9 cellular contexts compared by ENCODE assay signal in genomic region chr7:22435105-22435504, GRCh38.
DNase-seq lines count a peak whose midpoint lies in the region; ATAC-seq and TF ChIP-seq lines count a peak whose summit lies in the region.
"Had no signal": no experiment of that assay in that cellular context is flagged by ENCODE, and none has a peak within 500 bp of the region (broad histone marks: within the 10 kb centered on the region; RNA-seq: fewer than 3 reads in every experiment).

No MANE protein-coding gene starts in this region.

- H3K9me3 Mint-ChIP-seq in natural killer cell (no peaks in the 10 kb centered on the region), progenitor cell of endocrine pancreas (ENCODE audit: low read depth) (peaks cover 7% of the 10 kb centered on the region)

- H3K36me3 Mint-ChIP-seq in natural killer cell (no peaks in the 10 kb centered on the region), progenitor cell of endocrine pancreas (ENCODE audit: insufficient read depth) (no peaks in the 10 kb centered on the region)

- DNase-seq in foreskin keratinocyte = no peak
- no peak for DNase-seq in natural killer cell
- no peak for DNase-seq in progenitor cell of endocrine pancreas (ENCODE audit: low spot score, unreplicated experiment)
- no peak for DNase-seq in occipital lobe (lab: John Stamatoyannopoulos, UW)
- DNase-seq: islet precursor cell, psoas muscle had no signal

- peaks cover 33% of the 10 kb centered on the region for H3K4me1 ChIP-seq in foreskin keratinocyte
- H3K4me1 ChIP-seq: psoas muscle had no signal

- peak overlapping the region; percentile 89 for H3K27ac ChIP-seq in foreskin keratinocyte
- H3K27ac ChIP-seq: psoas muscle had no signal

- H3K27ac Mint-ChIP-seq in natural killer cell (no peak overlapping the region), progenitor cell of endocrine pancreas (no peak overlapping the region)

- TF ChIP-seq CTCF in foreskin keratinocyte (conservative IDR thresholded peaks at IDR 0.05) = no peak
- no peak for TF ChIP-seq CTCF in natural killer cell (IDR thresholded peaks at IDR 0.05)
- TF ChIP-seq CTCF in progenitor cell of endocrine pancreas (IDR thresholded peaks at IDR 0.05; ENCODE audit: unreplicated experiment) = no peak

- H3K27me3 Mint-ChIP-seq in natural killer cell (ENCODE audit: low read depth in 2 of 2) (peaks cover 5 to 16% of the 10 kb centered on the region in 2 donors), progenitor cell of endocrine pancreas (no peaks in the 10 kb centered on the region)

- H3K27me3 ChIP-seq in foreskin keratinocyte = no peaks in the 10 kb centered on the region

- intact Hi-C loops in natural killer cell (cut with micrococcal nuclease) = no loop called here

- ATAC-seq in GM18907 (IDR thresholded peaks at IDR 0.05; ENCODE audit: unreplicated experiment) (peak; percentile 80), GM21717 (IDR thresholded peaks at IDR 0.05; ENCODE audit: unreplicated experiment) (peak; percentile 84), HG03280 (IDR thresholded peaks at IDR 0.05; ENCODE audit: unreplicated experiment) (peak; percentile 76), foreskin keratinocyte (no peak), natural killer cell (no peak)
- ATAC-seq: psoas muscle had no signal

- H3K4me1 Mint-ChIP-seq in natural killer cell = no peaks in the 10 kb centered on the region
- H3K4me1 Mint-ChIP-seq in progenitor cell of endocrine pancreas (ENCODE audit: low read depth) = peaks cover 8% of the 10 kb centered on the region

- H3K4me3 Mint-ChIP-seq in natural killer cell (no peak overlapping the region), progenitor cell of endocrine pancreas (ENCODE audit: low read depth) (no peak overlapping the region)

Comparison
In these comparisons a context has a peak if more than half of its experiments do, and no peak if none do; other contexts are left out.
1. ATAC-seq: peak in GM18907 (single experiment), GM21717 (single experiment) and HG03280 (single experiment); none in foreskin keratinocyte (single experiment) and natural killer cell (0 of 3).